1 cellular context compared by ENCODE assay signal in genomic region chr2:14517731-14518130, GRCh38.
TF ChIP-seq lines count a peak whose summit lies in the region.

No MANE protein-coding gene starts in this region.

TF ChIP-seq in IMR-90, 13 proteins besides CTCF, POLR2A, EP300 and RAD21 (continued from another document):
- TF ChIP-seq MXI1 (IDR thresholded peaks at IDR 0.05; ENCODE audit: borderline replicate concordance, low read depth, low read length) (no peak), SMC3 (IDR thresholded peaks at IDR 0.05; ENCODE audit: low read depth, low read length) (no peak), CEBPB (IDR thresholded peaks at IDR 0.05; ENCODE audit: low read depth, low read length) (no peak)
TF ChIP-seq in IMR-90: peak in this region for 0.
